6 cellular contexts compared by ENCODE assay signal in the genomic region with DNA sequence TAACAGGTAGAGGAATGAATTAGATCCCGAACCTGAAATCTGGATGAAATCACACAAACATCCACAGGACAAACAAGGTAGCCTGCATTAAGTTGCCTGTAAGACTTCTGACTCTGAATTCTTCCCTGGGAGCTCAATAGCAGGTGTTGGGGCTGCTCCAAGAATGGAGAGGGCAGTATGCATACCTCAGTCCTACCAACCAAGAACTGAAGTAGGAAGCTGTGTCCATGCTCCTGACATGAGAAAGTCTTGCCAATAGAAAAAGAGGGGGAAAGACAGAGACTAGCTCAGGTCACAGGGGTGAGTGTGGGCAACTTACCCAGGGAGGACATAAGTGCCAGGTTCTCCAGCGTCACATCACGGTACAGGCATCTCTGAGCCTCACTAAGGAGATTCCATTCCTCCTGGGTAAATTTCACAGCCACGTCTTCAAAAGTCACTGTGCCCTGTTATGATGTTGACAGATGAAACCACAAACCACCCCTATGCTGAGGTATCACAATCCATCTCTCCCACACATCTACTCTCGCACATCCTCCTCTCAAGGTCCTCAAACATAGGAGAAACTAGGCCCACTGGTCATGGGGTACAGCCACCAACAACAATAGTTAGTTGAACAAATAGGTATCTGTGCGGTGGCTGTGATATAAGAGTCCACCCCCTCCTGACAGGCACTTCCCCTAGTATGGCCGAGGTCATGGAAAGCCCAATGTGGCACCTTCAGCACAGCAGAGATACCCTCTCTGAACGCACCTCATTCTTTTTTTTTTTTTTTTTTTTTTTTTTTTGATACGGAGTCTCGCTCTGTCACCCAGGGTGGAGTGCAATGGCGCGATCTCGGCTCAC. TPM values are rescaled to one million over a fixed set of nuclear protein-coding genes. Genes with fewer than 3 reads are reported as not detected.
A peak's percentile ranks its signal among the peaks of the same experiment; 100 is the strongest.
DNase-seq lines count a peak whose midpoint lies in the region; ATAC-seq and TF ChIP-seq lines count a peak whose summit lies in the region.
"Not testable (repeated sequence)": the region's sequence is repeated elsewhere in the genome, so short reads cannot be mapped to it uniquely, and the experiment has no call there.

No MANE protein-coding gene starts in this region.

- not testable (repeated sequence) for H4K8ac ChIP-seq in neuronal stem cell (ENCODE audit: low read depth, low read length)

- not testable (repeated sequence) for H2BK5ac ChIP-seq in neuronal stem cell (ENCODE audit: low read length)

- H3K27ac ChIP-seq in heart right ventricle (peak overlapping the region in 4 of 10 donors; percentile 69 to 89 (median 77)), upper lobe of right lung (peak overlapping the region; percentile 88)
- H3K27ac ChIP-seq in neuronal stem cell (replicated peaks; ENCODE audit: low read length), result not testable (repeated sequence)

- not testable (repeated sequence) for H2AFZ ChIP-seq in neuronal stem cell (ENCODE audit: low read length)

- H2AK5ac ChIP-seq in neuronal stem cell (ENCODE audit: low read depth, low read length), result not testable (repeated sequence)

- H3K27me3 ChIP-seq in HAP-1 (ENCODE audit: low read depth); heart right ventricle; neuronal stem cell (ENCODE audit: control insufficient read depth in 3 of 3, insufficient read depth in 3 of 3, low read depth in 1 of 3, low read length in 3 of 3); upper lobe of right lung: not testable (repeated sequence)

- not testable (repeated sequence) for H3K4me1 ChIP-seq in HAP-1; neuronal stem cell (ENCODE audit: control insufficient read depth in 2 of 2, insufficient read depth in 1 of 2, low read depth in 1 of 2, low read length in 2 of 2)
- H3K4me1 ChIP-seq in heart right ventricle (peaks cover 2 to 26% (median 16%) of the 10 kb centered on the region in 9 donors), upper lobe of right lung (peaks cover 16% of the 10 kb centered on the region)

- not testable (repeated sequence) for DNase-seq in HAP-1 (ENCODE audit: low spot score in 2 of 2); astrocyte of the cerebellum (ENCODE audit: low read depth); heart right ventricle; neuronal stem cell (ENCODE audit: low spot score); upper lobe of right lung

- H3K4me2 ChIP-seq in neuronal stem cell (ENCODE audit: insufficient read depth, low read length, poor library complexity, severe bottlenecking), result peak overlapping the region; percentile 75

- H2BK120ac ChIP-seq in neuronal stem cell (ENCODE audit: low read depth, low read length), result not testable (repeated sequence)

- H3K4ac ChIP-seq in neuronal stem cell (ENCODE audit: low read length), result not testable (repeated sequence)

- intact Hi-C loops in heart right ventricle (cut with DNase I); upper lobe of right lung (cut with DNase I): not testable (repeated sequence)

- peak overlapping the region; percentile 75 for H3K4me3 Mint-ChIP-seq in T-helper 1 cell treated with Interleukin-12 subunit alpha and Interleukin-12 subunit beta and Interleukin-4 antibody, amounts not matched to agents 30 μg/mL and 1 μg/mL, for 36 hours

- 88 to 90% methylated on average over 12 of the region's 13 CpGs for WGBS in heart right ventricle, 2 donors
- WGBS in neuronal stem cell (ENCODE audit: extremely low coverage in 2 of 2, insufficient read length in 2 of 2, insufficient replicate concordance in 1 of 2), 2 donors, result no CpG with 5 or more reads among the region's 13 CpGs

- not testable (repeated sequence) for H2BK12ac ChIP-seq in neuronal stem cell (ENCODE audit: low read length)

- H3K9me3 Mint-ChIP-seq in T-helper 1 cell treated with Interleukin-12 subunit alpha and Interleukin-12 subunit beta and Interleukin-4 antibody, amounts not matched to agents 30 μg/mL and 1 μg/mL, for 36 hours, result not testable (repeated sequence)

- H3K14ac ChIP-seq in neuronal stem cell (ENCODE audit: low read length), result not testable (repeated sequence)

- not testable (repeated sequence) for TF ChIP-seq CTCF in astrocyte of the cerebellum (IDR thresholded peaks at IDR 0.05; ENCODE audit: low read depth, low read length, missing control alignments); heart right ventricle (IDR thresholded peaks at IDR 0.05); upper lobe of right lung (IDR thresholded peaks at IDR 0.05)

- H3K27ac Mint-ChIP-seq in T-helper 1 cell treated with Interleukin-12 subunit alpha and Interleukin-12 subunit beta and Interleukin-4 antibody, amounts not matched to agents 30 μg/mL and 1 μg/mL, for 36 hours, result peak overlapping the region; percentile 75

- H4K91ac ChIP-seq in neuronal stem cell (ENCODE audit: low read depth, low read length, poor library complexity), result not testable (repeated sequence)

- H3K9ac ChIP-seq in neuronal stem cell (ENCODE audit: low read depth, low read length, poor library complexity), result not testable (repeated sequence)

- not testable (repeated sequence) for H3K23ac ChIP-seq in neuronal stem cell (ENCODE audit: low read depth, low read length, poor library complexity)

- H3K9me3 ChIP-seq in HAP-1; heart right ventricle; neuronal stem cell (replicated peaks in 1 of 2; ENCODE audit: control insufficient read depth in 2 of 2, insufficient read depth in 1 of 2, low read depth in 1 of 2, low read length in 2 of 2); upper lobe of right lung: not testable (repeated sequence)

- not testable (repeated sequence) for H3K18ac ChIP-seq in neuronal stem cell (ENCODE audit: low read length)

- H3K4me3 ChIP-seq in HAP-1, result peak overlapping the region; percentile 83
- H3K4me3 ChIP-seq in astrocyte of the cerebellum (ENCODE audit: low read depth, low read length), result peak overlapping the region; percentile 82
- peak overlapping the region in 7 of 10 donors; percentile 74 to 92 (median 82) for H3K4me3 ChIP-seq in heart right ventricle
- peak overlapping the region in 1 of 2 donors; percentile 80 for H3K4me3 ChIP-seq in neuronal stem cell (ENCODE audit: low read length in 2 of 2)
- H3K4me3 ChIP-seq in upper lobe of right lung, result peak overlapping the region; percentile 85

- H3K27me3 Mint-ChIP-seq in T-helper 1 cell treated with Interleukin-12 subunit alpha and Interleukin-12 subunit beta and Interleukin-4 antibody, amounts not matched to agents 30 μg/mL and 1 μg/mL, for 36 hours (ENCODE audit: low read depth), result not testable (repeated sequence)

- ATAC-seq in heart right ventricle, result peak in 1 of 8 donors; percentile 1
- peak; percentile 3 for ATAC-seq in upper lobe of right lung

- in situ Hi-C loops in HAP-1 (cut with MboI; ENCODE audit: low sequenced_read_pairs); astrocyte of the cerebellum (cut with HindIII; ENCODE audit: low sequenced_read_pairs): not testable (repeated sequence)

- peaks cover 31% of the 10 kb centered on the region for H3K4me1 Mint-ChIP-seq in T-helper 1 cell treated with Interleukin-12 subunit alpha and Interleukin-12 subunit beta and Interleukin-4 antibody, amounts not matched to agents 30 μg/mL and 1 μg/mL, for 36 hours (ENCODE audit: low read depth)

- H3K79me1 ChIP-seq in neuronal stem cell (ENCODE audit: low read depth, low read length), result not testable (repeated sequence)

- H3K36me3 Mint-ChIP-seq in T-helper 1 cell treated with Interleukin-12 subunit alpha and Interleukin-12 subunit beta and Interleukin-4 antibody, amounts not matched to agents 30 μg/mL and 1 μg/mL, for 36 hours (ENCODE audit: low read depth), result peaks cover 25% of the 10 kb centered on the region

- not testable (repeated sequence) for H2BK15ac ChIP-seq in neuronal stem cell (ENCODE audit: low read length)

- H3K36me3 ChIP-seq in HAP-1 (replicated peaks) (peaks cover 18% of the 10 kb centered on the region), heart right ventricle (peaks cover 0 to 45% (median 12%) of the 10 kb centered on the region in 9 donors), neuronal stem cell (replicated peaks in 1 of 2; ENCODE audit: control insufficient read depth in 2 of 2, insufficient read depth in 2 of 2, low read length in 2 of 2) (peaks cover 6 to 41% of the 10 kb centered on the region in 2 donors), upper lobe of right lung (peaks cover 18% of the 10 kb centered on the region)

RNA-seq across cellular contexts. Expression of a gene that starts 1.5 kb away (rescaled TPM):
- 1 to 10 TPM; 1.9 to 6.6 (median 2.7) TPM for total RNA-seq in heart right ventricle
- 1 to 10 TPM; 1.5 to 3.9 TPM for polyA plus RNA-seq in heart right ventricle
- 2.7 TPM for polyA plus RNA-seq in neuronal stem cell (2013, experiment 1 of 2)
- polyA plus RNA-seq in neuronal stem cell (2013, experiment 2 of 2), result 2.4 TPM
- total RNA-seq in upper lobe of right lung, result 10.9 TPM

RNA-seq across cellular contexts. Expression of a gene that starts 16.9 kb away (rescaled TPM):
- 1 to 10 TPM; 5.3 to 8.1 (median 7.1) TPM for total RNA-seq in heart right ventricle
- polyA plus RNA-seq in heart right ventricle, result 1 to 10 TPM; 1.3 to 7.5 TPM
- polyA plus RNA-seq in neuronal stem cell (2013, experiment 1 of 2), result 5.1 TPM
- 5.3 TPM for polyA plus RNA-seq in neuronal stem cell (2013, experiment 2 of 2)
- 12.2 TPM for total RNA-seq in upper lobe of right lung

RNA-seq across cellular contexts. Expression of a gene that starts 36.5 kb away (rescaled TPM):
- total RNA-seq in heart right ventricle (10 to 100 TPM; 16.0 to 24.8 (median 20.0) TPM), upper lobe of right lung (27.3 TPM)
- polyA plus RNA-seq in heart right ventricle, result 10 to 100 TPM in 1 of 2 donors, 1 to 10 TPM in 1; 4.2 to 39.1 TPM
- 14.0 TPM for polyA plus RNA-seq in neuronal stem cell (2013, experiment 1 of 2)
- polyA plus RNA-seq in neuronal stem cell (2013, experiment 2 of 2), result 15.1 TPM

RNA-seq across cellular contexts. Expression of a gene that starts 43.7 kb away (rescaled TPM):
- total RNA-seq in heart right ventricle (10 to 100 TPM in 6 of 10 donors, 1 to 10 TPM in 4; 7.6 to 14.4 (median 11.0) TPM), upper lobe of right lung (18.5 TPM)
- 1 to 10 TPM; 6.7 to 8.8 TPM for polyA plus RNA-seq in heart right ventricle
- 5.9 TPM for polyA plus RNA-seq in neuronal stem cell (2013, experiment 1 of 2)
- 5.9 TPM for polyA plus RNA-seq in neuronal stem cell (2013, experiment 2 of 2)
